ENCODE assay signal across 23 cellular contexts in the genomic region with DNA sequence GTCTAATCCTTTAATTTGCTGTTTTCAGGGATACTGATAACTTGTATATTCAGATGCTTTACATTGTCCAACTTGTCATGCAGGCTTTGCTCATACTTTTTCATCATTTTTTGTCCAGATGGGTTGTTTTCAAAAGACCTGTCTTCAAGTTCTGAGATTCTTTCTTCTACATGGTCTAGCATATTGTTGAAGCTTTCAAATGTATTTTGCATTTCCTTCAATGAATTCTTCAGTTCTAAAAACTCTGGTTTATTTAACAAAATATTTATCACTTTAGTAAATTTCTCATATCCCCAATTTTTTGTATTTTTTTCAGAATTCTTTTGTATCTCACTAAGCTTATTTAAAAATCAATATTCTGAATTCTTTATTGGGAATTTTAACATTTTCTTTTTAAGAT.
"Had no signal": no experiment of that assay in that cellular context is flagged by ENCODE, and none has a peak within 500 bp of the region (broad histone marks: within the 10 kb centered on the region; RNA-seq: fewer than 3 reads in every experiment).

No MANE protein-coding gene starts in this region.

- H3K27me3 Mint-ChIP-seq: activated CD8-positive, alpha-beta T cell treated with anti-CD3 and anti-CD28 coated beads for 36 hours; activated naive CD8-positive, alpha-beta T cell treated with anti-CD3 and anti-CD28 coated beads, Interleukin-2, amount 10 ng/mL, durations not matched to agents 7 days and 5 days had no signal

- ATAC-seq: activated CD4-positive, CD25-positive, alpha-beta regulatory T cell treated with anti-CD3 and anti-CD28 coated beads, Interleukin-2, amount 50 U/mL, for 24 hours; activated CD8-positive, alpha-beta T cell treated with anti-CD3 and anti-CD28 coated beads for 36 hours; PC-3 had no signal

- H3K4me1 ChIP-seq: adrenal gland, breast epithelium had no signal

- H3K4me3 ChIP-seq: adrenal gland, breast epithelium had no signal

- H3K36me3 Mint-ChIP-seq: activated naive CD8-positive, alpha-beta T cell treated with anti-CD3 and anti-CD28 coated beads, Interleukin-2, amount 10 ng/mL, durations not matched to agents 7 days and 5 days had no signal

- H3K4me3 Mint-ChIP-seq: activated CD8-positive, alpha-beta T cell treated with anti-CD3 and anti-CD28 coated beads for 36 hours; activated naive CD8-positive, alpha-beta T cell treated with anti-CD3 and anti-CD28 coated beads, Interleukin-2, amount 10 ng/mL, durations not matched to agents 7 days and 5 days had no signal

- DNase-seq: activated CD4-positive, alpha-beta T cell treated with anti-CD3 and anti-CD28 coated beads for 4 hours; activated CD8-positive, alpha-beta memory T cell treated with anti-CD3 and anti-CD28 coated beads, Interleukin-2, amount 50 U/mL, for 4 hours; activated CD8-positive, alpha-beta T cell treated with anti-CD3 and anti-CD28 coated beads for 36 hours; activated naive CD4-positive, alpha-beta T cell treated with anti-CD3 and anti-CD28 coated beads, Interleukin-2, amount 50 U/mL, for 16 hours; activated naive CD8-positive, alpha-beta T cell treated with anti-CD3 and anti-CD28 coated beads, Interleukin-2, amount 10 ng/mL, durations not matched to agents 7 days and 5 days; adrenal gland; aorta; caudate nucleus; NCI-H1092 treated with DMSO at 0.1 percent for 48 hours; NCI-H1417 treated with DMSO at 0.1 percent for 48 hours; NCI-H1694; NCI-H2029; NCI-H2107; NCI-H2171 treated with DMSO at 0.1 percent for 48 hours; NCI-H446; NCI-H524; PC-3; SHP77 treated with DMSO at 0.1 percent for 48 hours; T-helper 1 cell; WERI-Rb-1 had no signal

- H3K4me1 Mint-ChIP-seq: activated naive CD8-positive, alpha-beta T cell treated with anti-CD3 and anti-CD28 coated beads, Interleukin-2, amount 10 ng/mL, durations not matched to agents 7 days and 5 days had no signal

- FAIRE-seq: RCC 7860 had no signal

- H3K9me3 ChIP-seq: adrenal gland had no signal

- H3K27ac Mint-ChIP-seq: activated CD8-positive, alpha-beta T cell treated with anti-CD3 and anti-CD28 coated beads for 36 hours; activated naive CD8-positive, alpha-beta T cell treated with anti-CD3 and anti-CD28 coated beads, Interleukin-2, amount 10 ng/mL, durations not matched to agents 7 days and 5 days had no signal

- H3K36me3 ChIP-seq: adrenal gland, WERI-Rb-1 had no signal

- H3K27ac ChIP-seq: adrenal gland, breast epithelium, WERI-Rb-1 had no signal
